8 cellular contexts compared by ENCODE assay signal in genomic region chr3:161423911-161424522, GRCh38. TPM values are rescaled to one million over a fixed set of nuclear protein-coding genes. Genes with fewer than 3 reads are reported as not detected.
DNase-seq lines count a peak whose midpoint lies in the region; ATAC-seq and TF ChIP-seq lines count a peak whose summit lies in the region.

No MANE protein-coding gene starts in this region.

- CTCF ChIA-PET in GM10248 (lab: Yijun Ruan, JAX), result interaction anchor here (1.0 kb wide), 1 partner anchor 149 kb away, joined by 9 read pairs; no protein-coding TSS in a partner anchor

- peaks cover 26% of the 10 kb centered on the region for H3K4me1 Mint-ChIP-seq in brain
- no peaks in the 10 kb centered on the region for H3K4me1 Mint-ChIP-seq in T-helper 2 cell treated with Interferon-gamma antibody and Interleukin-4, amounts not matched to agents 5 μg/mL and 100 μg/mL, for 36 hours (ENCODE audit: low read depth)

- no peak overlapping the region for H3K4me3 Mint-ChIP-seq in brain
- H3K4me3 Mint-ChIP-seq in T-helper 2 cell treated with Interferon-gamma antibody and Interleukin-4, amounts not matched to agents 5 μg/mL and 100 μg/mL, for 36 hours, result no peak overlapping the region

- ATAC-seq in HG02678 (IDR thresholded peaks at IDR 0.05; ENCODE audit: unreplicated experiment), result peak; percentile 57

- H3K27me3 Mint-ChIP-seq in brain, result no peaks in the 10 kb centered on the region
- peaks cover 6% of the 10 kb centered on the region for H3K27me3 Mint-ChIP-seq in T-helper 2 cell treated with Interferon-gamma antibody and Interleukin-4, amounts not matched to agents 5 μg/mL and 100 μg/mL, for 36 hours (ENCODE audit: low read depth)

- H3K9me3 Mint-ChIP-seq in brain, result no peaks in the 10 kb centered on the region
- no peaks in the 10 kb centered on the region for H3K9me3 Mint-ChIP-seq in T-helper 2 cell treated with Interferon-gamma antibody and Interleukin-4, amounts not matched to agents 5 μg/mL and 100 μg/mL, for 36 hours

- no peak overlapping the region for H3K27ac Mint-ChIP-seq in brain
- no peak overlapping the region for H3K27ac Mint-ChIP-seq in T-helper 2 cell treated with Interferon-gamma antibody and Interleukin-4, amounts not matched to agents 5 μg/mL and 100 μg/mL, for 36 hours

- peak; percentile 56 for TF ChIP-seq CTCF in GM10248 (IDR thresholded peaks at IDR 0.05; ENCODE audit: control extremely low read depth, extremely low read depth, low read depth, missing control alignments)
- TF ChIP-seq CTCF in brain (conservative IDR thresholded peaks at IDR 0.05), result peak; percentile 82

- H3K36me3 Mint-ChIP-seq in brain, result no peaks in the 10 kb centered on the region
- H3K36me3 Mint-ChIP-seq in T-helper 2 cell treated with Interferon-gamma antibody and Interleukin-4, amounts not matched to agents 5 μg/mL and 100 μg/mL, for 36 hours (ENCODE audit: low read depth), result no peaks in the 10 kb centered on the region

- POLR2A ChIA-PET in GM10248 (lab: Yijun Ruan, JAX), result no interaction called here

- peak; percentile 42 for DNase-seq in GM10248 (ENCODE audit: extremely low spot score)
- peak; percentile 46 for DNase-seq in NCI-H2196 treated with DMSO at 0.1 percent for 48 hours (lab: John Stamatoyannopoulos, UW; ENCODE audit: unreplicated experiment)
- peak; percentile 59 for DNase-seq in kidney glomerular epithelial cell (lab: John Stamatoyannopoulos, UW)
- no peak for DNase-seq in T-helper 2 cell treated with Interferon-gamma antibody and Interleukin-4, amounts not matched to agents 5 μg/mL and 100 μg/mL, for 36 hours (ENCODE audit: low spot score)
- no peak for DNase-seq in NCI-H524 treated with DMSO at 0.1 percent for 48 hours (lab: John Stamatoyannopoulos, UW)
- no peak for DNase-seq in activated effector memory CD4-positive, alpha-beta T cell treated with Interleukin-2 at 50 U/mL for 16 hours

RNA-seq across cellular contexts. Expression of gene SPTSSB, which starts 52.7 kb away (rescaled TPM):
- polyA plus RNA-seq in brain (ENCODE audit: insufficient read depth, low read depth, low replicate concordance), result 0.88 TPM

Comparison
In these comparisons a context has a peak if more than half of its experiments do, and no peak if none do; other contexts are left out.
1. DNase-seq: peak in GM10248 (single experiment), NCI-H2196 treated with DMSO at 0.1 percent for 48 hours (single experiment) and kidney glomerular epithelial cell (single experiment); none in T-helper 2 cell treated with Interferon-gamma antibody and Interleukin-4, amounts not matched to agents 5 μg/mL and 100 μg/mL, for 36 hours (single experiment), NCI-H524 treated with DMSO at 0.1 percent for 48 hours (single experiment) and activated effector memory CD4-positive, alpha-beta T cell treated with Interleukin-2 at 50 U/mL for 16 hours (single experiment).